15 cellular contexts compared by ENCODE assay signal in the genomic region with DNA sequence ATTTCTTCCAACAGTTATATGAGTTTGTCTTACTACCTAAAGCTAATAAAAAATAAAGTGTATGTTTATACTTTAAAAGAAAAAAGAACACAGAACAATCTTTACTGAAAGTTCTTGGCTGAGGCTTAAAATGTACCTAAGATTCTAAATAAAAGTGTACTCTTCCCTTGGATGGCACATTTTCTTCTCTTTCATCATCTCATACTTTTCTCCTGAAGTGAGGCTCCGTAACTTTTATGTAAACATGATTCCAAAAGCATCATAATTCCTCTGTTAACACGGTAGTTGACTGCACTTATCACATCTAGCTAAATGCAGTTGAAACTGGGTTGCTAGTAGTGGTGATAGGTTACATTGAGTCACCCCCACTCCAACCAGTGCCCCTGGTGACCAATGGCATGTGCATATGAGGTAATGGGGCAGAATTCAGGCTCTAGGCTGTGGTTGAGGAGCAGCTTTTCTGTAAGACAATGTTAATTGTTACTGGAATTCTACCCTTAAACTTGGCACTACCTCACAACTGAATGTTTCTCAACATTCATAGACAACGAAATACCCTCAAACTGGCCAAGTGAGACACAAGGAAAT. TPM values are rescaled to one million over a fixed set of nuclear protein-coding genes. Genes with fewer than 3 reads are reported as not detected.
DNase-seq lines count a peak whose midpoint lies in the region; ATAC-seq and TF ChIP-seq lines count a peak whose summit lies in the region.
"Had no signal": no experiment of that assay in that cellular context is flagged by ENCODE, and none has a peak within 500 bp of the region (broad histone marks: within the 10 kb centered on the region; RNA-seq: fewer than 3 reads in every experiment).

No MANE protein-coding gene starts in this region.

- H3K27ac Mint-ChIP-seq in activated naive CD4-positive, alpha-beta T cell treated with anti-CD3 and anti-CD28 coated beads, Interleukin-2, amount 50 U/mL, for 24 hours = peak overlapping the region; percentile 27
- no peak overlapping the region for H3K27ac Mint-ChIP-seq in activated naive CD4-positive, alpha-beta T cell treated with anti-CD3 and anti-CD28 coated beads, Interleukin-2, amount 50 U/mL, for 72 hours
- H3K27ac Mint-ChIP-seq in T-helper 2 cell treated with Interferon-gamma antibody and Interleukin-4, amounts not matched to agents 5 μg/mL and 100 μg/mL, for 36 hours = no peak overlapping the region

- H3K27me3 ChIP-seq in kidney epithelial cell (ENCODE audit: control insufficient read depth, insufficient read depth, low read length) = no peaks in the 10 kb centered on the region
- H3K27me3 ChIP-seq: ascending aorta, thyroid gland had no signal

- H3K36me3 Mint-ChIP-seq in activated naive CD4-positive, alpha-beta T cell treated with anti-CD3 and anti-CD28 coated beads, Interleukin-2, amount 50 U/mL, for 24 hours = peaks cover 16% of the 10 kb centered on the region
- H3K36me3 Mint-ChIP-seq in activated naive CD4-positive, alpha-beta T cell treated with anti-CD3 and anti-CD28 coated beads, Interleukin-2, amount 50 U/mL, for 72 hours = no peaks in the 10 kb centered on the region
- H3K36me3 Mint-ChIP-seq in T-helper 2 cell treated with Interferon-gamma antibody and Interleukin-4, amounts not matched to agents 5 μg/mL and 100 μg/mL, for 36 hours (ENCODE audit: low read depth) = peaks cover 23% of the 10 kb centered on the region

- peaks cover 4% of the 10 kb centered on the region for H3K4me1 Mint-ChIP-seq in activated naive CD4-positive, alpha-beta T cell treated with anti-CD3 and anti-CD28 coated beads, Interleukin-2, amount 50 U/mL, for 24 hours
- H3K4me1 Mint-ChIP-seq in T-helper 2 cell treated with Interferon-gamma antibody and Interleukin-4, amounts not matched to agents 5 μg/mL and 100 μg/mL, for 36 hours (ENCODE audit: low read depth) = no peaks in the 10 kb centered on the region

- H3K9me3 Mint-ChIP-seq in activated naive CD4-positive, alpha-beta T cell treated with anti-CD3 and anti-CD28 coated beads, Interleukin-2, amount 50 U/mL, for 24 hours = no peaks in the 10 kb centered on the region
- H3K9me3 Mint-ChIP-seq in activated naive CD4-positive, alpha-beta T cell treated with anti-CD3 and anti-CD28 coated beads, Interleukin-2, amount 50 U/mL, for 72 hours = no peaks in the 10 kb centered on the region
- H3K9me3 Mint-ChIP-seq in T-helper 2 cell treated with Interferon-gamma antibody and Interleukin-4, amounts not matched to agents 5 μg/mL and 100 μg/mL, for 36 hours = no peaks in the 10 kb centered on the region

- TF ChIP-seq CTCF in kidney epithelial cell (IDR thresholded peaks at IDR 0.05; ENCODE audit: insufficient read depth, low read length, poor library complexity, severe bottlenecking) = no peak

- H3K36me3 ChIP-seq in kidney epithelial cell (ENCODE audit: control insufficient read depth, insufficient read depth, low read length) = no peaks in the 10 kb centered on the region
- H3K36me3 ChIP-seq: thyroid gland had no signal

- no peak for ATAC-seq in activated naive CD4-positive, alpha-beta T cell treated with anti-CD3 and anti-CD28 coated beads, Interleukin-2, amount 50 U/mL, for 72 hours
- ATAC-seq: A549, left lobe of liver had no signal

- H3K27me3 Mint-ChIP-seq in activated naive CD4-positive, alpha-beta T cell treated with anti-CD3 and anti-CD28 coated beads, Interleukin-2, amount 50 U/mL, for 24 hours = no peaks in the 10 kb centered on the region
- no peaks in the 10 kb centered on the region for H3K27me3 Mint-ChIP-seq in T-helper 2 cell treated with Interferon-gamma antibody and Interleukin-4, amounts not matched to agents 5 μg/mL and 100 μg/mL, for 36 hours (ENCODE audit: low read depth)

- no peak for DNase-seq in activated naive CD4-positive, alpha-beta T cell treated with anti-CD3 and anti-CD28 coated beads, Interleukin-2, amount 50 U/mL, for 72 hours (ENCODE audit: low spot score in 2 of 2)
- peak; percentile 50 for DNase-seq in astrocyte of the hippocampus (ENCODE audit: low read depth, low spot score)
- peak; percentile 1 for DNase-seq in kidney epithelial cell (ENCODE audit: low read depth)
- DNase-seq in superior temporal gyrus (ENCODE audit: extremely low spot score) = no peak
- DNase-seq in activated CD4-positive, CD25-positive, alpha-beta regulatory T cell (lab: John Stamatoyannopoulos, UW) = no peak
- no peak for DNase-seq in T-helper 2 cell treated with Interferon-gamma antibody and Interleukin-4, amounts not matched to agents 5 μg/mL and 100 μg/mL, for 36 hours (ENCODE audit: low spot score)
- DNase-seq in NCI-H2107 (lab: John Stamatoyannopoulos, UW) = no peak
- DNase-seq: activated CD4-positive, alpha-beta T cell treated with anti-CD3 and anti-CD28 coated beads for 4 hours; head of caudate nucleus; NCI-H2171; thyroid gland had no signal

- no peak overlapping the region for H3K4me3 Mint-ChIP-seq in activated naive CD4-positive, alpha-beta T cell treated with anti-CD3 and anti-CD28 coated beads, Interleukin-2, amount 50 U/mL, for 24 hours
- no peak overlapping the region for H3K4me3 Mint-ChIP-seq in T-helper 2 cell treated with Interferon-gamma antibody and Interleukin-4, amounts not matched to agents 5 μg/mL and 100 μg/mL, for 36 hours

- no peak overlapping the region for H3K4me3 ChIP-seq in kidney epithelial cell (ENCODE audit: low read depth, low read length)
- H3K4me3 ChIP-seq: A549, ascending aorta, thyroid gland had no signal

RNA-seq across cellular contexts. Expression of a gene that starts 38.4 kb away (rescaled TPM):
- 10 to 100 TPM; 22.1 to 37.0 TPM for total RNA-seq in activated naive CD4-positive, alpha-beta T cell treated with anti-CD3 and anti-CD28 coated beads, Interleukin-2, amount 50 U/mL, for 72 hours
- total RNA-seq in kidney epithelial cell = 32.6 and 45.8 TPM in 2 replicates

Comparison
In these comparisons a context has a peak if more than half of its experiments do, and no peak if none do; other contexts are left out.
1. DNase-seq: peak in astrocyte of the hippocampus (single experiment) and kidney epithelial cell (single experiment); none in activated naive CD4-positive, alpha-beta T cell treated with anti-CD3 and anti-CD28 coated beads, Interleukin-2, amount 50 U/mL, for 72 hours (0 of 2), superior temporal gyrus (single experiment), activated CD4-positive, CD25-positive, alpha-beta regulatory T cell (0 of 4), T-helper 2 cell treated with Interferon-gamma antibody and Interleukin-4, amounts not matched to agents 5 μg/mL and 100 μg/mL, for 36 hours (single experiment) and NCI-H2107 (single experiment).